8 cellular contexts compared by ENCODE assay signal in genomic region chr2:176140520-176141317, GRCh38. TPM values are rescaled to one million over a fixed set of nuclear protein-coding genes. Genes with fewer than 3 reads are reported as not detected.
DNase-seq lines count a peak whose midpoint lies in the region; ATAC-seq and TF ChIP-seq lines count a peak whose summit lies in the region.

No MANE protein-coding gene starts in this region.

- no peaks in the 10 kb centered on the region for H3K36me3 Mint-ChIP-seq in progenitor cell of endocrine pancreas (ENCODE audit: insufficient read depth)

- H3K4me2 ChIP-seq in SK-N-SH, result peak overlapping the region; percentile 96

- no peaks in the 10 kb centered on the region for H4K20me1 ChIP-seq in SK-N-SH (ENCODE audit: insufficient read depth)

- CTCF ChIA-PET in SK-N-SH (lab: Yijun Ruan, JAX), result interaction anchor here (0.6 to 26.1 kb wide), 63 partner anchors 9 to 680 kb away, joined by 3 to 1047 read pairs (median 4); partner anchors contain the start of genes HOXD3, HOXD4 and HOXD9

- H3K9me3 ChIP-seq in HUES48 (ENCODE audit: control insufficient read depth, insufficient read depth, low read length) (no peaks in the 10 kb centered on the region), SK-N-SH (no peaks in the 10 kb centered on the region), left ventricle myocardium inferior (replicated peaks) (no peaks in the 10 kb centered on the region), vagina (no peaks in the 10 kb centered on the region)

- H3K27ac Mint-ChIP-seq in progenitor cell of endocrine pancreas, result no peak overlapping the region

- ATAC-seq in GM21423 (IDR thresholded peaks at IDR 0.05; ENCODE audit: unreplicated experiment), result peak; percentile 91

- TF ChIP-seq CTCF in SK-N-SH (IDR thresholded peaks at IDR 0.05) (peak; percentile 87), left ventricle myocardium inferior (IDR thresholded peaks at IDR 0.05; ENCODE audit: borderline replicate concordance) (peak; percentile 96), progenitor cell of endocrine pancreas (IDR thresholded peaks at IDR 0.05; ENCODE audit: unreplicated experiment) (peak; percentile 90), vagina (IDR thresholded peaks at IDR 0.05) (peak; percentile 76 to 94 (median 89))

- POLR2A ChIA-PET in SK-N-SH (lab: Yijun Ruan, JAX), result interaction anchor here (0.6 to 3.0 kb wide), 8 partner anchors 9 to 503 kb away, joined by 3 to 21 read pairs (median 4); partner anchors contain the start of gene MTX2

- no peaks in the 10 kb centered on the region for H3K4me1 Mint-ChIP-seq in progenitor cell of endocrine pancreas (ENCODE audit: low read depth)

- no peaks in the 10 kb centered on the region for H3K9me3 Mint-ChIP-seq in progenitor cell of endocrine pancreas (ENCODE audit: low read depth)

- H3K27me3 ChIP-seq in HUES48 (ENCODE audit: control insufficient read depth, insufficient read depth, low read length) (peaks cover 100% of the 10 kb centered on the region), SK-N-SH (ENCODE audit: insufficient read depth) (no peaks in the 10 kb centered on the region), left ventricle myocardium inferior (ENCODE audit: low read depth) (peaks cover 100% of the 10 kb centered on the region), vagina (no peaks in the 10 kb centered on the region)

- peaks cover 17% of the 10 kb centered on the region for H3F3A ChIP-seq in SK-N-SH (replicated peaks; ENCODE audit: insufficient read depth)

- WGBS in SK-N-SH (ENCODE audit: low lambda C conversion rate), result 17% methylated on average over 16 of the region's 48 CpGs

- peak overlapping the region; percentile 89 for H2AFZ ChIP-seq in SK-N-SH (ENCODE audit: low read depth)

- peaks cover 95% of the 10 kb centered on the region for H3K27me3 Mint-ChIP-seq in progenitor cell of endocrine pancreas

- no peak for TF ChIP-seq POLR2A in vagina (IDR thresholded peaks at IDR 0.05)

- TF ChIP-seq EP300 in SK-N-SH (IDR thresholded peaks at IDR 0.05; ENCODE audit: borderline replicate concordance in 1 of 2, low read depth in 1 of 2, low read length in 1 of 2), result no peak

- H3K79me2 ChIP-seq in SK-N-SH (ENCODE audit: insufficient read depth), result peaks cover 49% of the 10 kb centered on the region

- peak overlapping the region; percentile 55 for H3K4me3 Mint-ChIP-seq in progenitor cell of endocrine pancreas (ENCODE audit: low read depth)

- DNase-seq in EL (peak; percentile 75), SK-N-SH (peak; percentile 96), left ventricle myocardium inferior (peak; percentile 59), progenitor cell of endocrine pancreas (ENCODE audit: low spot score, unreplicated experiment) (peak; percentile 73), vagina (ENCODE audit: extremely low spot score in 2 of 2) (no peak)
- DNase-seq in activated naive CD8-positive, alpha-beta T cell treated with anti-CD3 and anti-CD28 coated beads, Interleukin-2, amount 50 U/mL, for 16 hours (ENCODE audit: low read depth, low spot score), result peak; percentile 46

- peak overlapping the region; percentile 65 for H3K4me3 ChIP-seq in HUES48 (ENCODE audit: low read depth, low read length)
- peak overlapping the region; percentile 61 to 79 for H3K4me3 ChIP-seq in SK-N-SH (ENCODE audit: low read depth in 2 of 2, low read length in 1 of 2)
- H3K4me3 ChIP-seq in left ventricle myocardium inferior, result peak overlapping the region; percentile 63
- peak overlapping the region; percentile 42 to 44 for H3K4me3 ChIP-seq in vagina

- peak; percentile 80 for TF ChIP-seq RAD21 in SK-N-SH (IDR thresholded peaks at IDR 0.05; ENCODE audit: low read length)

- no peaks in the 10 kb centered on the region for H3K36me3 ChIP-seq in HUES48 (ENCODE audit: control insufficient read depth, insufficient read depth, low read length)
- no peaks in the 10 kb centered on the region for H3K36me3 ChIP-seq in SK-N-SH (replicated peaks in 1 of 2; ENCODE audit: control insufficient read depth in 1 of 2, insufficient read depth in 2 of 2, low read length in 1 of 2)
- H3K36me3 ChIP-seq in left ventricle myocardium inferior, result no peaks in the 10 kb centered on the region
- no peaks in the 10 kb centered on the region for H3K36me3 ChIP-seq in vagina

- no peak overlapping the region for H3K27ac ChIP-seq in HUES48 (ENCODE audit: low read depth, low read length)
- H3K27ac ChIP-seq in SK-N-SH (ENCODE audit: low read depth in 2 of 2, low read length in 1 of 2), result peak overlapping the region; percentile 58 to 63
- H3K27ac ChIP-seq in left ventricle myocardium inferior (replicated peaks), result no peak overlapping the region
- H3K27ac ChIP-seq in vagina, result peak overlapping the region; percentile 57

- intact Hi-C loops in left ventricle myocardium inferior (cut with micrococcal nuclease), result loop anchor here (5.0 kb wide), 2 partner anchors 312 to 512 kb away; no protein-coding TSS in a partner anchor
- intact Hi-C loops in vagina (cut with DNase I), result loop anchor here (2.0 to 5.0 kb wide), 2 partner anchors 317 to 414 kb away; no protein-coding TSS in a partner anchor

- H3K9ac ChIP-seq in HUES48 (ENCODE audit: low read depth, low read length), result no peak overlapping the region
- H3K9ac ChIP-seq in SK-N-SH, result peak overlapping the region; percentile 60; the same call in 1 of the 2 replicates

- no peaks in the 10 kb centered on the region for H3K9me2 ChIP-seq in SK-N-SH

- no peaks in the 10 kb centered on the region for H3K4me1 ChIP-seq in HUES48 (ENCODE audit: control insufficient read depth, insufficient read depth, low read length)
- peaks cover 5 to 27% of the 10 kb centered on the region in 2 experiments; a peak in 2 of 4 replicates for H3K4me1 ChIP-seq in SK-N-SH (ENCODE audit: control insufficient read depth in 1 of 2, insufficient read depth in 2 of 2, low read depth in 1 of 2, low read length in 1 of 2)
- peaks cover 27% of the 10 kb centered on the region for H3K4me1 ChIP-seq in left ventricle myocardium inferior
- H3K4me1 ChIP-seq in vagina, result peaks cover 18% of the 10 kb centered on the region

TF ChIP-seq in SK-N-SH, 30 proteins besides CTCF, POLR2A, EP300 and RAD21 (continues in another document):
- TF ChIP-seq ELF1 (IDR thresholded peaks at IDR 0.05) (peak; percentile 46; the same call in 1 of the 2 replicates), REST (IDR thresholded peaks at IDR 0.05; ENCODE audit: low read depth, low read length) (no peak), EZH2phosphoT487 (IDR thresholded peaks at IDR 0.05; ENCODE audit: borderline replicate concordance, low read depth) (no peak), GABPA (IDR thresholded peaks at IDR 0.05; ENCODE audit: low read depth) (peak; percentile 66), TEAD4 (IDR thresholded peaks at IDR 0.05; ENCODE audit: borderline replicate concordance, insufficient read depth) (no peak), GATA2 (CRISPR knock-in tag; IDR thresholded peaks at IDR 0.05) (no peak)

RNA-seq across cellular contexts. Expression of gene HOXD4, which starts 10.6 kb away (rescaled TPM):
- 1.0 and 1.6 TPM in 2 replicates for polyA plus RNA-seq in SK-N-SH (2012; rRNA removed)
- polyA plus RNA-seq in SK-N-SH (2012; cell fraction: cytosol; rRNA removed), result 0.24 and 0.43 TPM in 2 replicates
- polyA plus RNA-seq in SK-N-SH (2012; cell fraction: nucleus; rRNA removed), result 11.1 and 13.3 TPM in 2 replicates
- total RNA-seq in left ventricle myocardium inferior (not detected), progenitor cell of endocrine pancreas (not detected in 2 replicates), vagina (4.9 TPM)

RNA-seq across cellular contexts. Expression of gene HOXD8, which starts 11.2 kb away (rescaled TPM):
- 6.4 and 8.2 TPM in 2 replicates for polyA plus RNA-seq in SK-N-SH (2012; rRNA removed)
- 9.8 and 10.2 TPM in 2 replicates for polyA plus RNA-seq in SK-N-SH (2012; cell fraction: cytosol; rRNA removed)
- polyA plus RNA-seq in SK-N-SH (2012; cell fraction: nucleus; rRNA removed), result 3.2 and 5.0 TPM in 2 replicates
- 0.14 TPM for total RNA-seq in left ventricle myocardium inferior
- total RNA-seq in progenitor cell of endocrine pancreas, result not detected in 2 replicates
- total RNA-seq in vagina, result 10.3 TPM

RNA-seq across cellular contexts. Expression of gene HOXD3, which starts 16.4 kb away (rescaled TPM):
- 0.80 and 0.81 TPM in 2 replicates for polyA plus RNA-seq in SK-N-SH (2012; rRNA removed)
- 0.62 and 0.88 TPM in 2 replicates for polyA plus RNA-seq in SK-N-SH (2012; cell fraction: cytosol; rRNA removed)
- polyA plus RNA-seq in SK-N-SH (2012; cell fraction: nucleus; rRNA removed), result 1.4 and 3.9 TPM in 2 replicates
- total RNA-seq in left ventricle myocardium inferior, result not detected
- not detected in 2 replicates for total RNA-seq in progenitor cell of endocrine pancreas
- total RNA-seq in vagina, result 11.8 TPM

RNA-seq across cellular contexts. Expression of gene HOXD9, which starts 18.2 kb away (rescaled TPM):
- polyA plus RNA-seq in SK-N-SH (2012; rRNA removed), result 3.6 and 4.8 TPM in 2 replicates
- polyA plus RNA-seq in SK-N-SH (2012; cell fraction: cytosol; rRNA removed), result 4.2 and 5.0 TPM in 2 replicates
- polyA plus RNA-seq in SK-N-SH (2012; cell fraction: nucleus; rRNA removed), result 4.3 and 6.4 TPM in 2 replicates
- total RNA-seq in left ventricle myocardium inferior, result 0.16 TPM
- total RNA-seq in progenitor cell of endocrine pancreas, result not detected in 2 replicates
- 12.5 TPM for total RNA-seq in vagina

RNA-seq across cellular contexts. Expression of gene HOXD10, which starts 24.1 kb away (rescaled TPM):
- polyA plus RNA-seq in SK-N-SH (2012; rRNA removed), result 0.03 and 0.10 TPM in 2 replicates
- 0.04 TPM in 2 replicates for polyA plus RNA-seq in SK-N-SH (2012; cell fraction: cytosol; rRNA removed)
- polyA plus RNA-seq in SK-N-SH (2012; cell fraction: nucleus; rRNA removed), result 0.06 TPM in 1 of 2 replicates, not detected in the other
- total RNA-seq in left ventricle myocardium inferior (not detected), progenitor cell of endocrine pancreas (not detected in 2 replicates), vagina (19.6 TPM)

Comparison
In these comparisons a context has a peak if more than half of its experiments do, and no peak if none do; other contexts are left out.
1. DNase-seq: peak in EL (single experiment), SK-N-SH (single experiment), activated naive CD8-positive, alpha-beta T cell treated with anti-CD3 and anti-CD28 coated beads, Interleukin-2, amount 50 U/mL, for 16 hours (single experiment), left ventricle myocardium inferior (single experiment) and progenitor cell of endocrine pancreas (single experiment); none in vagina (0 of 2).
2. H3K27ac ChIP-seq: peak in SK-N-SH (2 of 2) and vagina (single experiment); none in HUES48 (single experiment) and left ventricle myocardium inferior (single experiment).
3. RNA of gene HOXD3, which starts 16.4 kb away (total RNA-seq): 11.8 TPM in vagina (single experiment); not detected in left ventricle myocardium inferior (single experiment) and not detected in progenitor cell of endocrine pancreas; every median in the first group is over 10 times any median in the second.
4. Peak in every context shown above with its lines, with median percentiles within 50 percentile points of each other: H3K4me3 ChIP-seq and CTCF ChIP-seq.